In genomic region chr1:15949453-15950245, GRCh38 we compare ENCODE assay signal across 1 cellular context.
TF ChIP-seq lines count a peak whose summit lies in the region.

No MANE protein-coding gene starts in this region.

TF ChIP-seq in H1, 55 proteins besides CTCF, POLR2A, EP300 and RAD21 (continued from another document):
- TF ChIP-seq TCF12 (IDR thresholded peaks at IDR 0.05; ENCODE audit: low read depth, low read length) = no peak
TF ChIP-seq in H1: peak in this region for 3.
